In genomic region chr1:14866841-14867626, GRCh38 we compare ENCODE assay signal across 18 cellular contexts.
DNase-seq lines count a peak whose midpoint lies in the region; ATAC-seq, FAIRE-seq and TF ChIP-seq lines count a peak whose summit lies in the region.
"Had no signal": no experiment of that assay in that cellular context is flagged by ENCODE, and none has a peak within 500 bp of the region (broad histone marks: within the 10 kb centered on the region; RNA-seq: fewer than 3 reads in every experiment).

No MANE protein-coding gene starts in this region.

- H3K9ac ChIP-seq in BLaER1 treated with 17β-estradiol and CSF1 and Interleukin-3, amounts not matched to agents 10 nM and 100 nM, result no peak overlapping the region
- H3K9ac ChIP-seq in HCT116 (ENCODE audit: low read length) (no peak overlapping the region), GM12878 (ENCODE audit: control insufficient read depth, insufficient read depth, low read length) (no peak overlapping the region)

- H3K36me3 Mint-ChIP-seq in nephron progenitor cell (ENCODE audit: low read depth), result no peaks in the 10 kb centered on the region
- H3K36me3 Mint-ChIP-seq: IgD-negative memory B cell had no signal

- peaks cover 0 to 8% (median 5%) of the 10 kb centered on the region in 10 experiments; a peak in 9 of 20 replicates for H3K4me1 ChIP-seq in BLaER1 treated with 17β-estradiol and CSF1 and Interleukin-3, amounts not matched to agents 10 nM and 100 nM
- H3K4me1 ChIP-seq in HCT116 (ENCODE audit: control insufficient read depth in 1 of 2, insufficient read depth in 2 of 2, low read length in 2 of 2) (no peaks in the 10 kb centered on the region), GM12878 (ENCODE audit: control insufficient read depth, insufficient read depth, low read length) (no peaks in the 10 kb centered on the region)
- H3K4me1 ChIP-seq: HAP-1 had no signal

- RAD21 ChIA-PET in HCT116 (lab: Charles Lee; ENCODE audit: low non-redundant PET in 1 of 2, low total read pairs in 2 of 2, uncharacterized antibody in 2 of 2, unreplicated experiment in 2 of 2), result no interaction called here
- RAD21 ChIA-PET in GM12878 (lab: Charles Lee; ENCODE audit: unreplicated experiment), result no interaction called here

- H3K9me3 Mint-ChIP-seq in nephron progenitor cell, result no peaks in the 10 kb centered on the region
- H3K9me3 Mint-ChIP-seq: CD4-positive, alpha-beta T cell; IgD-negative memory B cell had no signal

- H3K9me3 ChIP-seq in BLaER1 treated with 17β-estradiol and CSF1 and Interleukin-3, amounts not matched to agents 10 nM and 100 nM (replicated peaks in 1 of 11), result no peaks in the 10 kb centered on the region
- H3K9me3 ChIP-seq in HCT116 (ENCODE audit: control insufficient read depth in 1 of 2, insufficient read depth in 1 of 2, low read depth in 1 of 2, low read length in 2 of 2) (no peaks in the 10 kb centered on the region), GM12878 (replicated peaks; ENCODE audit: control insufficient read depth, insufficient read depth, low read length) (no peaks in the 10 kb centered on the region)
- H3K9me3 ChIP-seq: HAP-1 had no signal

- no peak overlapping the region for H3K27ac ChIP-seq in BLaER1 treated with 17β-estradiol and CSF1 and Interleukin-3, amounts not matched to agents 10 nM and 100 nM
- no peak overlapping the region for H3K27ac ChIP-seq in HCT116 (ENCODE audit: low read depth, low read length)
- H3K27ac ChIP-seq in GM12878 (ENCODE audit: control insufficient read depth, insufficient read depth), result no peak overlapping the region

- intact Hi-C loops in HCT116 (cut with micrococcal nuclease), result no loop called here
- intact Hi-C loops in GM12878 (cut with micrococcal nuclease; ENCODE audit: unreplicated experiment), result no loop called here
- intact Hi-C loops in posterior cingulate gyrus (cut with DNase I), result no loop called here

- H3K4me3 Mint-ChIP-seq in nephron progenitor cell, result no peak overlapping the region
- H3K4me3 Mint-ChIP-seq: CD4-positive, alpha-beta T cell; IgD-negative memory B cell had no signal

- peaks cover 0 to 11% (median 0%) of the 10 kb centered on the region in 11 experiments; a peak in 1 of 22 replicates for H4K20me1 ChIP-seq in BLaER1 treated with 17β-estradiol and CSF1 and Interleukin-3, amounts not matched to agents 10 nM and 100 nM
- no peaks in the 10 kb centered on the region for H4K20me1 ChIP-seq in HCT116 (ENCODE audit: insufficient read depth)
- no peaks in the 10 kb centered on the region for H4K20me1 ChIP-seq in GM12878 (ENCODE audit: control insufficient read depth, insufficient read depth)

- no peak for FAIRE-seq in GM12878 (lab: Jason Lieb, UNC)
- FAIRE-seq: RCC 7860 had no signal

- H3K4me1 Mint-ChIP-seq in nephron progenitor cell, result peaks cover 39% of the 10 kb centered on the region
- H3K4me1 Mint-ChIP-seq: IgD-negative memory B cell had no signal

- H3K9me2 ChIP-seq in HCT116 (ENCODE audit: insufficient read depth), result no peaks in the 10 kb centered on the region

- H3K4me3 ChIP-seq in BLaER1 treated with 17β-estradiol and CSF1 and Interleukin-3, amounts not matched to agents 10 nM and 100 nM, result no peak overlapping the region
- H3K4me3 ChIP-seq in HCT116 (replicated peaks in 1 of 2; ENCODE audit: low read depth in 1 of 2, low read length in 2 of 2), result no peak overlapping the region
- no peak overlapping the region for H3K4me3 ChIP-seq in GM12878
- H3K4me3 ChIP-seq: HAP-1 had no signal

- TF ChIP-seq RAD21 in HCT116 (IDR thresholded peaks at IDR 0.05; ENCODE audit: low read depth) (no peak), GM12878 (IDR thresholded peaks at IDR 0.05; ENCODE audit: insufficient read depth, low read depth, low read length) (no peak)

- no peak for TF ChIP-seq EP300 in GM12878 (IDR thresholded peaks at IDR 0.05; ENCODE audit: borderline replicate concordance in 1 of 2, control insufficient read depth in 1 of 2, low read depth in 2 of 2, low read length in 2 of 2)

- BruUV-seq in HCT116 (replicated peaks; lab: Mats Ljungman, UMichigan) (no TSS peak), GM12878 (replicated peaks; lab: Mats Ljungman, UMichigan) (no TSS peak)

- no peaks in the 10 kb centered on the region for H3K27me3 ChIP-seq in BLaER1 treated with 17β-estradiol and CSF1 and Interleukin-3, amounts not matched to agents 10 nM and 100 nM
- H3K27me3 ChIP-seq in HCT116 (ENCODE audit: insufficient read depth, low read length) (peaks cover 46% of the 10 kb centered on the region), GM12878 (replicated peaks in 1 of 2; ENCODE audit: control insufficient read depth in 2 of 2, insufficient read depth in 2 of 2, low read length in 1 of 2) (peaks cover 0 to 2% of the 10 kb centered on the region in 2 experiments; a peak in 2 of 4 replicates)

- no peak overlapping the region for H3K27ac Mint-ChIP-seq in nephron progenitor cell
- H3K27ac Mint-ChIP-seq: CD4-positive, alpha-beta T cell had no signal

- POLR2A ChIA-PET in HCT116 (lab: Charles Lee), result no interaction called here
- POLR2A ChIA-PET in GM12878 (lab: Charles Lee), result no interaction called here

- CTCF ChIA-PET in HCT116 (lab: Charles Lee) (no interaction called here), GM12878 (lab: Yijun Ruan, JAX) (no interaction called here)

- no peak overlapping the region for H2AFZ ChIP-seq in HCT116 (ENCODE audit: low read depth, low read length, poor library complexity, severe bottlenecking)
- no peak overlapping the region for H2AFZ ChIP-seq in GM12878 (ENCODE audit: control insufficient read depth, low read depth, low read length)

- peak overlapping the region in 6 of 11 experiments; percentile 23 to 43 (median 30); a peak in 7 of 22 replicates for H3K4me2 ChIP-seq in BLaER1 treated with 17β-estradiol and CSF1 and Interleukin-3, amounts not matched to agents 10 nM and 100 nM
- H3K4me2 ChIP-seq in HCT116 (ENCODE audit: low read length) (no peak overlapping the region), GM12878 (ENCODE audit: control insufficient read depth, insufficient read depth) (no peak overlapping the region)

- ATAC-seq in HCT116, result no peak
- ATAC-seq in GM12878, result no peak
- ATAC-seq in GM21526 (IDR thresholded peaks at IDR 0.05; ENCODE audit: low FRiP score, unreplicated experiment), result no peak

- SMC1A ChIA-PET in GM12878 (lab: Charles Lee; ENCODE audit: uncharacterized antibody, unreplicated experiment), result no interaction called here

- DNase-seq in HCT116 (ENCODE audit: low read depth, low spot score), result no peak
- no peak for DNase-seq in GM12878 (ENCODE audit: low read depth, low spot score)
- peak; percentile 60 for DNase-seq in nephron progenitor cell
- DNase-seq in NCI-H1105 (lab: John Stamatoyannopoulos, UW), result no peak
- no peak for DNase-seq in kidney glomerular epithelial cell (lab: John Stamatoyannopoulos, UW)
- DNase-seq in posterior cingulate gyrus, result no peak
- DNase-seq: CD4-positive, alpha-beta T cell; NCI-H1048; NCI-H1694 treated with DMSO at 0.1 percent for 48 hours; NCI-H446; NCI-H748 treated with DMSO at 0.1 percent for 48 hours; SHP77 treated with DMSO at 0.1 percent for 48 hours; SW 1271 had no signal

- TF ChIP-seq CTCF in HCT116 (IDR thresholded peaks at IDR 0.05 in 2 of 3, conservative IDR thresholded peaks at IDR 0.05 in 1 of 3; ENCODE audit: borderline replicate concordance in 1 of 3, insufficient read depth in 1 of 3, low read depth in 2 of 3, low read length in 2 of 3) (no peak), GM12878 (IDR thresholded peaks at IDR 0.05 in 2 of 3, conservative IDR thresholded peaks at IDR 0.05 in 1 of 3; ENCODE audit: control insufficient read depth in 2 of 3, extremely low read depth in 1 of 3, insufficient read depth in 1 of 3, low read depth in 3 of 3, low read length in 3 of 3) (no peak), nephron progenitor cell (IDR thresholded peaks at IDR 0.05) (no peak)

- no peaks in the 10 kb centered on the region for H3K36me3 ChIP-seq in BLaER1 treated with 17β-estradiol and CSF1 and Interleukin-3, amounts not matched to agents 10 nM and 100 nM
- H3K36me3 ChIP-seq in HCT116 (ENCODE audit: control insufficient read depth in 1 of 2, insufficient read depth in 2 of 2, low read length in 2 of 2), result no peaks in the 10 kb centered on the region
- H3K36me3 ChIP-seq in GM12878 (ENCODE audit: control insufficient read depth in 2 of 2, insufficient read depth in 2 of 2, low read length in 1 of 2), result no peaks in the 10 kb centered on the region
- H3K36me3 ChIP-seq: HAP-1 had no signal

- TF ChIP-seq POLR2A in HCT116 (IDR thresholded peaks at IDR 0.05; ENCODE audit: borderline replicate concordance, extremely low read depth, insufficient read depth, insufficient read length), result no peak
- no peak for TF ChIP-seq POLR2A in GM12878 (IDR thresholded peaks at IDR 0.05; ENCODE audit: low read depth, low read length)

- in situ Hi-C loops in GM12878 (cut with MboI), result no loop called here

- H3K79me2 ChIP-seq in HCT116 (ENCODE audit: insufficient read depth, low read length) (no peaks in the 10 kb centered on the region), GM12878 (ENCODE audit: control insufficient read depth, insufficient read depth, low read length) (no peaks in the 10 kb centered on the region)

- no peaks in the 10 kb centered on the region for H3K27me3 Mint-ChIP-seq in nephron progenitor cell (ENCODE audit: low read depth, poor library complexity)

- WGBS in GM12878 (ENCODE audit: insufficient coverage, insufficient replicate concordance, low lambda C conversion rate, missing lambda C conversion rate), result 35% methylated on average over 15 of the region's 15 CpGs

TF ChIP-seq in GM12878, 131 proteins besides CTCF, POLR2A, EP300 and RAD21 (continues in another document):
- no peak for TF ChIP-seq STAT1 (conservative IDR thresholded peaks at IDR 0.05)

Comparison
In these comparisons a context has a peak if more than half of its experiments do, and no peak if none do; other contexts are left out.
1. H3K4me2 ChIP-seq: peak in BLaER1 treated with 17β-estradiol and CSF1 and Interleukin-3, amounts not matched to agents 10 nM and 100 nM (6 of 11); none in HCT116 (single experiment) and GM12878 (single experiment).